Comparison of ENCODE assay signal across 8 cellular contexts in the genomic region with DNA sequence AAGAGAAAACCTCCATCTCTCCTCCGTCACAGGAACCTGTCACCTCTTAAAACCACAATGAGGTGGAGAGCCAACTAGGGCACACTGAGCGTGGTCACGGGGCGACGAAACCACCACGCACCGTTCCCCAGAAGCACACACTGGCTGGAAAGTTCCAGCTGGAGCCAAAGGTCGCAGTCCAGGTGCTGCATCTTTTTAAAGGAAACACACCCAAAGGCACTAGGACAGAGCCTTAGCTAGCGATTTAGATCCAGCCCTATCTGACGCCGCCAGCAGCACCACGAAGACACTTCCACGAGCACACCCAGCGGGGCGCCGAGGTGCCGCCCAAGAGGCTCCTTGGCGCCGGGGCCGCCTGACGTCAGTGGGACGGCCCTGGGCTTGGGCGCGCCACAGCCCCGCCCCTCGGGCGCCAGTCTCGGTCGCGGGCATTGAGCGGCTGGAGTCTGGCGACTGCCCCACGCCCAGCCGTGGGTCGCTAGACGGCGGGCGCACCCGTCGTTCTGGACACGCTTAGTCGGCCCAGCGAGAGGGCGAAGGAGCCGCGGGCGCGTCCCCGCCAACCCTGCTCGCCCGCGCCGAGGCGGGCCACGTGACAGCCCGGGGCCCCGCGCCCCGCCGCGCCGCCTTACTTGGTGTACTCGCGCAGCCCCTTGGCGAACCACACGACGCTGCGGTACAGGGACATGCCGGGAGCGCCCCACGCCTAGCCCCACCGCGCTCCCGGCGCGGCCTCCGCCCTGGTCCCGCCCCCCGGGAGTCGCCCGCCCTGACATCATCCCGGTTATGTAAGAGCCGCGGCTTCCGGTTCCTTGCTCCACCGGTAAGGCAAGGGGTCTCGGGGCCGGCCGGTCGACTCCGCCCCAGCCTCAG. TPM values are rescaled to one million over a fixed set of nuclear protein-coding genes. Genes with fewer than 3 reads are reported as not detected.
A peak's percentile ranks its signal among the peaks of the same experiment; 100 is the strongest.
DNase-seq lines count a peak whose midpoint lies in the region; ATAC-seq and TF ChIP-seq lines count a peak whose summit lies in the region.

TSS of gene DHRS12 (minus strand) at position 742 of the 873 bp plus-strand sequence. CDS start 4,504 bp downstream, outside the sequence.

- TF ChIP-seq CTCF in lower leg skin (IDR thresholded peaks at IDR 0.05), result no peak

- 1% methylated on average over 31 to 82 of the region's 91 CpGs for WGBS in lower leg skin, 2 donors

- peak; percentile 84 for ATAC-seq in GM19043 (IDR thresholded peaks at IDR 0.05; ENCODE audit: low read depth, unreplicated experiment)
- peak; percentile 81 for ATAC-seq in HG03342 (IDR thresholded peaks at IDR 0.05; ENCODE audit: unreplicated experiment)

- DNase-seq in C1 segment of cervical spinal cord (lab: John Stamatoyannopoulos, UW), result peak; percentile 16 to 94 (median 86)
- peak; percentile 92 for DNase-seq in NCI-H69 (lab: John Stamatoyannopoulos, UW)
- peak; percentile 83 to 86 for DNase-seq in activated CD4-positive, alpha-beta T cell treated with anti-CD3 and anti-CD28 coated beads, Interleukin-2, amount 50 U/mL, for 48 hours
- DNase-seq in dermis microvascular lymphatic vessel endothelial cell (ENCODE audit: low read depth in 2 of 2), result peak; percentile 48 to 86
- DNase-seq in lower leg skin (ENCODE audit: low spot score in 2 of 2), result peak; percentile 89 to 98
- DNase-seq in stimulated activated CD4-positive, alpha-beta T cell treated with anti-CD3 and anti-CD28 coated beads, Interleukin-4, amount 100 ng/mL, for 48 hours (ENCODE audit: low read depth in 2 of 2), result peak; percentile 67 to 74

- TF ChIP-seq POLR2A in lower leg skin (IDR thresholded peaks at IDR 0.05), result peak in 1 of 2 donors; percentile 86

- intact Hi-C loops in lower leg skin (cut with DNase I; ENCODE audit: low total_unique reads), result no loop called here

- peak within 1 kb of the TSS; percentile 66 for H3K4me3 ChIP-seq in lower leg skin (ENCODE audit: low read depth, poor library complexity, severe bottlenecking)

RNA-seq across cellular contexts. Expression of gene DHRS12, which starts in this region (rescaled TPM):
- total RNA-seq in dermis microvascular lymphatic vessel endothelial cell, result 5.4 and 10.5 TPM in 2 replicates
- 10 to 100 TPM in 2 of 4 donors, 1 to 10 TPM in 2; 7.6 to 11.8 (median 10.3) TPM for total RNA-seq in lower leg skin

Comparison
In these comparisons a context has a peak if more than half of its experiments do, and no peak if none do; other contexts are left out.
1. Peak in every context shown above with its lines: DNase-seq, ATAC-seq and H3K4me3 ChIP-seq.